ENCODE assay signal across 9 cellular contexts in genomic region chr16:12097523-12098428, GRCh38.
DNase-seq lines count a peak whose midpoint lies in the region; ATAC-seq and TF ChIP-seq lines count a peak whose summit lies in the region.
"Had no signal": no experiment of that assay in that cellular context is flagged by ENCODE, and none has a peak within 500 bp of the region (broad histone marks: within the 10 kb centered on the region; RNA-seq: fewer than 3 reads in every experiment).

No MANE protein-coding gene starts in this region.

- DNase-seq in AG09309 (ENCODE audit: low read depth): peak; percentile 62
- DNase-seq in RWPE1 (ENCODE audit: low spot score): peak; percentile 30
- peak; percentile 86 for DNase-seq in foreskin melanocyte
- no peak for DNase-seq in nephron progenitor cell
- DNase-seq in NCI-H1092 treated with DMSO at 0.1 percent for 48 hours (lab: John Stamatoyannopoulos, UW): no peak
- no peak for DNase-seq in CD8-positive, alpha-beta T cell
- no peak for DNase-seq in activated T-helper 2 cell treated with anti-CD3 and anti-CD28 coated beads, Interferon-gamma antibody, Interleukin-2, Interleukin-4, amounts not matched to agents 10 μg/mL and 5 μg/mL and 100 μg/mL, durations not matched to agents 14 hours and 24 hours and 36 hours (ENCODE audit: low spot score)
- DNase-seq: stimulated activated CD4-positive, alpha-beta T cell treated with anti-CD3 and anti-CD28 coated beads, Interleukin-15, amount 100 ng/mL, for 24 hours had no signal

- H3K4me1 ChIP-seq in CD8-positive, alpha-beta T cell (ENCODE audit: insufficient read depth, low read length): peaks cover 9% of the 10 kb centered on the region

- no peaks in the 10 kb centered on the region for H3K9me3 ChIP-seq in CD8-positive, alpha-beta T cell (ENCODE audit: low read length)

- no peaks in the 10 kb centered on the region for H3K27me3 Mint-ChIP-seq in nephron progenitor cell (ENCODE audit: low read depth, poor library complexity)
- H3K27me3 Mint-ChIP-seq in CD8-positive, alpha-beta T cell (ENCODE audit: low read depth): no peaks in the 10 kb centered on the region
- H3K27me3 Mint-ChIP-seq in activated T-helper 2 cell treated with anti-CD3 and anti-CD28 coated beads, Interferon-gamma antibody, Interleukin-2, Interleukin-4, amounts not matched to agents 10 μg/mL and 5 μg/mL and 100 μg/mL, durations not matched to agents 14 hours and 24 hours and 36 hours (ENCODE audit: low read depth): no peaks in the 10 kb centered on the region

- peak overlapping the region; percentile 58; the same call in 1 of the 2 replicates for H3K27ac ChIP-seq in RWPE1
- H3K27ac ChIP-seq in CD8-positive, alpha-beta T cell (ENCODE audit: low read depth, low read length): no peak overlapping the region

- POLR2A ChIA-PET in RWPE1 (lab: Yijun Ruan, JAX; ENCODE audit: low non-redundant PET): no interaction called here
- POLR2A ChIA-PET in CD8-positive, alpha-beta T cell (lab: Charles Lee): no interaction called here

- ATAC-seq in HG03469 (IDR thresholded peaks at IDR 0.05; ENCODE audit: unreplicated experiment): no peak
- ATAC-seq in CD8-positive, alpha-beta T cell: no peak

- H3K27ac Mint-ChIP-seq in nephron progenitor cell: peak overlapping the region; percentile 90
- H3K27ac Mint-ChIP-seq in CD8-positive, alpha-beta T cell: no peak overlapping the region
- H3K27ac Mint-ChIP-seq in activated T-helper 2 cell treated with anti-CD3 and anti-CD28 coated beads, Interferon-gamma antibody, Interleukin-2, Interleukin-4, amounts not matched to agents 10 μg/mL and 5 μg/mL and 100 μg/mL, durations not matched to agents 14 hours and 24 hours and 36 hours: no peak overlapping the region

- CTCF ChIA-PET in RWPE1 (lab: Yijun Ruan, JAX): interaction anchor here (0.6 to 1.0 kb wide), 4 partner anchors 18 to 1921 kb away, joined by 3 to 5 read pairs (median 4); no protein-coding TSS in a partner anchor
- CTCF ChIA-PET in CD8-positive, alpha-beta T cell (lab: Charles Lee): interaction anchor here (0.7 to 4.5 kb wide), 4 partner anchors 10 to 721 kb away, joined by 3 to 46 read pairs (median 4); no protein-coding TSS in a partner anchor

- no peaks in the 10 kb centered on the region for H3K27me3 ChIP-seq in CD8-positive, alpha-beta T cell (ENCODE audit: insufficient read depth, low read length)

- no peaks in the 10 kb centered on the region for H3K36me3 ChIP-seq in CD8-positive, alpha-beta T cell (ENCODE audit: insufficient read depth, low read length)

- peaks cover 75% of the 10 kb centered on the region for H3K4me1 Mint-ChIP-seq in nephron progenitor cell
- peaks cover 22% of the 10 kb centered on the region for H3K4me1 Mint-ChIP-seq in CD8-positive, alpha-beta T cell (ENCODE audit: low read depth)
- H3K4me1 Mint-ChIP-seq in activated T-helper 2 cell treated with anti-CD3 and anti-CD28 coated beads, Interferon-gamma antibody, Interleukin-2, Interleukin-4, amounts not matched to agents 10 μg/mL and 5 μg/mL and 100 μg/mL, durations not matched to agents 14 hours and 24 hours and 36 hours (ENCODE audit: low read depth): peaks cover 5% of the 10 kb centered on the region

- intact Hi-C loops in CD8-positive, alpha-beta T cell (cut with DNase I, micrococcal nuclease): loop anchor here (5.0 to 10.0 kb wide), 3 partner anchors 1357 to 1820 kb away; no protein-coding TSS in a partner anchor
- intact Hi-C loops in activated T-helper 2 cell treated with anti-CD3 and anti-CD28 coated beads, Interferon-gamma antibody, Interleukin-2, Interleukin-4, amounts not matched to agents 10 μg/mL and 5 μg/mL and 100 μg/mL, durations not matched to agents 14 hours and 24 hours and 36 hours (cut with micrococcal nuclease): loop anchor here (10.0 kb wide), 1 partner anchor 1357 kb away; no protein-coding TSS in a partner anchor

- H3K4me3 Mint-ChIP-seq in nephron progenitor cell: peak overlapping the region; percentile 30
- H3K4me3 Mint-ChIP-seq in CD8-positive, alpha-beta T cell: no peak overlapping the region
- H3K4me3 Mint-ChIP-seq in activated T-helper 2 cell treated with anti-CD3 and anti-CD28 coated beads, Interferon-gamma antibody, Interleukin-2, Interleukin-4, amounts not matched to agents 10 μg/mL and 5 μg/mL and 100 μg/mL, durations not matched to agents 14 hours and 24 hours and 36 hours (ENCODE audit: low read depth): no peak overlapping the region

- H3K9me3 Mint-ChIP-seq in nephron progenitor cell: peaks cover 5% of the 10 kb centered on the region
- H3K9me3 Mint-ChIP-seq in CD8-positive, alpha-beta T cell: no peaks in the 10 kb centered on the region
- H3K9me3 Mint-ChIP-seq in activated T-helper 2 cell treated with anti-CD3 and anti-CD28 coated beads, Interferon-gamma antibody, Interleukin-2, Interleukin-4, amounts not matched to agents 10 μg/mL and 5 μg/mL and 100 μg/mL, durations not matched to agents 14 hours and 24 hours and 36 hours: no peaks in the 10 kb centered on the region

- TF ChIP-seq CTCF in AG09309 (IDR thresholded peaks at IDR 0.05; ENCODE audit: control insufficient read depth, insufficient read depth, low read depth, low read length, missing control alignments) (no peak), RWPE1 (conservative IDR thresholded peaks at IDR 0.05; ENCODE audit: low read depth) (no peak), nephron progenitor cell (IDR thresholded peaks at IDR 0.05) (no peak)
- no peak for TF ChIP-seq CTCF in CD8-positive, alpha-beta T cell (IDR thresholded peaks at IDR 0.05)

- no peak overlapping the region for H3K4me3 ChIP-seq in AG09309 (ENCODE audit: control insufficient read depth, low read depth, low read length)
- no peak overlapping the region for H3K4me3 ChIP-seq in CD8-positive, alpha-beta T cell (ENCODE audit: low read depth, low read length)

- H3K36me3 Mint-ChIP-seq in nephron progenitor cell (ENCODE audit: low read depth): peaks cover 5% of the 10 kb centered on the region
- H3K36me3 Mint-ChIP-seq in CD8-positive, alpha-beta T cell: peaks cover 25% of the 10 kb centered on the region
- H3K36me3 Mint-ChIP-seq in activated T-helper 2 cell treated with anti-CD3 and anti-CD28 coated beads, Interferon-gamma antibody, Interleukin-2, Interleukin-4, amounts not matched to agents 10 μg/mL and 5 μg/mL and 100 μg/mL, durations not matched to agents 14 hours and 24 hours and 36 hours (ENCODE audit: low read depth): no peaks in the 10 kb centered on the region

Comparison
In these comparisons a context has a peak if more than half of its experiments do, and no peak if none do; other contexts are left out.
1. DNase-seq: peak in AG09309 (single experiment), RWPE1 (single experiment) and foreskin melanocyte (single experiment); none in nephron progenitor cell (single experiment), NCI-H1092 treated with DMSO at 0.1 percent for 48 hours (single experiment), CD8-positive, alpha-beta T cell (0 of 7) and activated T-helper 2 cell treated with anti-CD3 and anti-CD28 coated beads, Interferon-gamma antibody, Interleukin-2, Interleukin-4, amounts not matched to agents 10 μg/mL and 5 μg/mL and 100 μg/mL, durations not matched to agents 14 hours and 24 hours and 36 hours (single experiment).